11 cellular contexts compared by ENCODE assay signal in genomic region chr2:176455865-176456291, GRCh38.
DNase-seq lines count a peak whose midpoint lies in the region; ATAC-seq, FAIRE-seq and TF ChIP-seq lines count a peak whose summit lies in the region.
"Had no signal": no experiment of that assay in that cellular context is flagged by ENCODE, and none has a peak within 500 bp of the region (broad histone marks: within the 10 kb centered on the region; RNA-seq: fewer than 3 reads in every experiment).

No MANE protein-coding gene starts in this region.

- FAIRE-seq in HTR-8/SVneo (lab: Jason Lieb, UNC), result no peak
- FAIRE-seq: islet of Langerhans had no signal

- CTCF ChIA-PET in HEK293T (lab: Yijun Ruan, JAX), result interaction anchor here (0.9 to 2.4 kb wide), 10 partner anchors 10 to 329 kb away, joined by 3 to 26 read pairs (median 8); no protein-coding TSS in a partner anchor

- H3K36me3 ChIP-seq in psoas muscle (ENCODE audit: insufficient read depth in 1 of 2, low read depth in 1 of 2), result no peaks in the 10 kb centered on the region
- H3K36me3 ChIP-seq: brain microvascular endothelial cell, MG63 had no signal

- peak; percentile 51 for DNase-seq in DMS79 (lab: John Stamatoyannopoulos, UW)
- peak; percentile 63 for DNase-seq in NCI-H146 (lab: John Stamatoyannopoulos, UW)
- peak; percentile 82 for DNase-seq in fibroblast of the aortic adventitia (ENCODE audit: low read depth)
- peak; percentile 60 to 76 for DNase-seq in psoas muscle
- DNase-seq in GM19240 (ENCODE audit: insufficient read length, low spot score), result no peak
- no peak for DNase-seq in activated T-cell treated with anti-CD3 and anti-CD28 coated beads, Interleukin-2, amount 50 U/mL, for 1 hour
- DNase-seq in HTR-8/SVneo (ENCODE audit: insufficient read length, low spot score), result no peak
- no peak for DNase-seq in HEK293T (ENCODE audit: extremely low spot score)
- DNase-seq: brain microvascular endothelial cell, MG63 had no signal

- peaks cover 3% of the 10 kb centered on the region for H3K4me1 ChIP-seq in psoas muscle

- intact Hi-C loops in psoas muscle (cut with DNase I), result loop anchor here (2.0 to 10.0 kb wide), 5 partner anchors 99 to 329 kb away; partner anchors contain the start of gene HOXD8 (in 2 of the 2)

- H3K4me3 ChIP-seq in fibroblast of the aortic adventitia (ENCODE audit: low read depth, low read length), result no peak overlapping the region
- H3K4me3 ChIP-seq in psoas muscle, result no peak overlapping the region
- H3K4me3 ChIP-seq: MG63 had no signal

- no peaks in the 10 kb centered on the region for H3K9me3 ChIP-seq in psoas muscle
- H3K9me3 ChIP-seq: MG63 had no signal

- ATAC-seq in psoas muscle, result peak; percentile 35 to 80 (median 69)

- TF ChIP-seq CTCF in fibroblast of the aortic adventitia (IDR thresholded peaks at IDR 0.05; ENCODE audit: insufficient read depth, low read length) (no peak), psoas muscle (IDR thresholded peaks at IDR 0.05) (no peak)

- WGBS in psoas muscle, 3 donors, result 54 to 65% (median 54%) methylated on average over 3 of the region's 3 CpGs

- H3K27me3 ChIP-seq in psoas muscle (ENCODE audit: insufficient read depth in 3 of 3, low read length in 2 of 3), result no peaks in the 10 kb centered on the region
- H3K27me3 ChIP-seq: MG63 had no signal

- H3K27ac ChIP-seq in psoas muscle, result peak overlapping the region; percentile 19
- H3K27ac ChIP-seq: brain microvascular endothelial cell had no signal

- POLR2A ChIA-PET in HEK293T (lab: Yijun Ruan, JAX), result interaction anchor here (1.3 to 1.7 kb wide), 3 partner anchors 9 to 319 kb away, joined by 4 to 12 read pairs (median 4); no protein-coding TSS in a partner anchor

TF ChIP-seq in HEK293T, 16 proteins besides CTCF, POLR2A, EP300 and RAD21:
- TF ChIP-seq PKNOX1 (IDR thresholded peaks at IDR 0.05) (no peak), ELF4 (IDR thresholded peaks at IDR 0.05) (no peak), BHLHE40 (IDR thresholded peaks at IDR 0.05; ENCODE audit: borderline replicate concordance) (no peak), FOXK2 (IDR thresholded peaks at IDR 0.05) (no peak), ARNT (IDR thresholded peaks at IDR 0.05) (no peak), HDGF (IDR thresholded peaks at IDR 0.05; ENCODE audit: borderline replicate concordance) (no peak), SUZ12 (IDR thresholded peaks at IDR 0.05) (no peak), L3MBTL2 (conservative IDR thresholded peaks at IDR 0.05) (no peak), FOXA1 (IDR thresholded peaks at IDR 0.05) (no peak), CTBP1 (IDR thresholded peaks at IDR 0.05; ENCODE audit: borderline replicate concordance) (no peak), TARDBP (IDR thresholded peaks at IDR 0.05) (no peak), ZNF384 (IDR thresholded peaks at IDR 0.05) (no peak), FOXM1 (IDR thresholded peaks at IDR 0.05; ENCODE audit: borderline replicate concordance) (no peak)

Comparison
In these comparisons a context has a peak if more than half of its experiments do, and no peak if none do; other contexts are left out.
1. DNase-seq: peak in DMS79 (single experiment), NCI-H146 (single experiment), fibroblast of the aortic adventitia (single experiment) and psoas muscle (2 of 2); none in GM19240 (single experiment), activated T-cell treated with anti-CD3 and anti-CD28 coated beads, Interleukin-2, amount 50 U/mL, for 1 hour (single experiment), HTR-8/SVneo (single experiment) and HEK293T (single experiment).